Comparison of ENCODE assay signal across 8 cellular contexts in genomic region chr7:6637544-6638229, GRCh38. TPM values are rescaled to one million over a fixed set of nuclear protein-coding genes. Genes with fewer than 3 reads are reported as not detected.
DNase-seq lines count a peak whose midpoint lies in the region; ATAC-seq and TF ChIP-seq lines count a peak whose summit lies in the region.

No MANE protein-coding gene starts in this region.

- H3K27ac ChIP-seq in neural progenitor cell = no peak overlapping the region
- H3K27ac ChIP-seq in thyroid gland = peak overlapping the region in 2 of 3 donors; percentile 51 to 57

- peaks cover 8% of the 10 kb centered on the region for H3K4me1 ChIP-seq in neural progenitor cell
- H3K4me1 ChIP-seq in thyroid gland = peaks cover 20 to 35% of the 10 kb centered on the region in 2 donors

- peak; percentile 51 for DNase-seq in NCI-H748 (lab: John Stamatoyannopoulos, UW; ENCODE audit: unreplicated experiment)
- no peak for DNase-seq in NCI-H748 treated with DMSO at 0.1 percent for 48 hours (lab: John Stamatoyannopoulos, UW)
- DNase-seq in NCI-H1092 (lab: John Stamatoyannopoulos, UW) = peak; percentile 18
- peak; percentile 30 to 43 for DNase-seq in activated CD8-positive, alpha-beta memory T cell treated with anti-CD3 and anti-CD28 coated beads for 4 hours (ENCODE audit: low read depth in 2 of 2)
- peak; percentile 71 to 72 for DNase-seq in erythroblast (lab: John Stamatoyannopoulos, UW)
- peak; percentile 66 for DNase-seq in neural progenitor cell (ENCODE audit: low spot score)
- DNase-seq in thyroid gland = peak; percentile 30 to 36

- no peak overlapping the region for H3K27ac Mint-ChIP-seq in neural progenitor cell

- H3K27me3 Mint-ChIP-seq in neural progenitor cell (ENCODE audit: insufficient read depth, low read depth) = peaks cover 6% of the 10 kb centered on the region

- H3K79me2 ChIP-seq in neural progenitor cell (ENCODE audit: low read depth) = peaks cover 16% of the 10 kb centered on the region

- no peak overlapping the region for H3K9ac ChIP-seq in neural progenitor cell

- H3K36me3 Mint-ChIP-seq in neural progenitor cell = peaks cover 19% of the 10 kb centered on the region

- H3K27me3 ChIP-seq in neural progenitor cell (no peaks in the 10 kb centered on the region), thyroid gland (no peaks in the 10 kb centered on the region)

- no peak overlapping the region for H2AFZ ChIP-seq in neural progenitor cell (replicated peaks)

- peaks cover 12% of the 10 kb centered on the region for H3F3A ChIP-seq in neural progenitor cell (ENCODE audit: low read depth)

- H3K9me3 ChIP-seq in neural progenitor cell (ENCODE audit: low read depth) (no peaks in the 10 kb centered on the region), thyroid gland (no peaks in the 10 kb centered on the region)

- intact Hi-C loops in thyroid gland (cut with DNase I) = loop anchor here (5.0 kb wide), 1 partner anchor 40 kb away; no protein-coding TSS in a partner anchor

- H3K4me3 ChIP-seq in neural progenitor cell = peak overlapping the region; percentile 87
- H3K4me3 ChIP-seq in thyroid gland (replicated peaks in 1 of 3) = peak overlapping the region; percentile 42 to 85 (median 75)

- WGBS in thyroid gland, 2 donors = 3% methylated on average over 4 to 18 of the region's 60 CpGs

- TF ChIP-seq CTCF in neural progenitor cell (IDR thresholded peaks at IDR 0.05) (peak; percentile 43), thyroid gland (IDR thresholded peaks at IDR 0.05) (peak in 3 of 6 experiments; percentile 5 to 14 (median 9))

- H4K20me1 ChIP-seq in neural progenitor cell (ENCODE audit: low read depth) = peaks cover 10% of the 10 kb centered on the region

- no peak for TF ChIP-seq POLR2A in erythroblast (IDR thresholded peaks at IDR 0.05; ENCODE audit: low read length)
- no peak for TF ChIP-seq POLR2A in thyroid gland (IDR thresholded peaks at IDR 0.05)

- peak overlapping the region; percentile 92 for H3K4me2 ChIP-seq in neural progenitor cell

- H3K36me3 ChIP-seq in neural progenitor cell (no peaks in the 10 kb centered on the region), thyroid gland (no peaks in the 10 kb centered on the region)

- no peaks in the 10 kb centered on the region for H3K9me3 Mint-ChIP-seq in neural progenitor cell

- H3K4me3 Mint-ChIP-seq in neural progenitor cell = peak overlapping the region; percentile 89

- H3K4me1 Mint-ChIP-seq in neural progenitor cell = peaks cover 19% of the 10 kb centered on the region

- peak; percentile 79 for ATAC-seq in HG02610 (IDR thresholded peaks at IDR 0.05; ENCODE audit: unreplicated experiment)

RNA-seq across cellular contexts. Expression of gene ZNF316, which starts 0.6 kb away (rescaled TPM):
- total RNA-seq in neural progenitor cell (ENCODE audit: low replicate concordance) = 2.2 and 21.6 TPM in 2 replicates
- 10 to 100 TPM; 40.6 to 63.7 (median 49.5) TPM for total RNA-seq in thyroid gland

RNA-seq across cellular contexts. Expression of gene ZNF853, which starts 22.3 kb away (rescaled TPM):
- total RNA-seq in neural progenitor cell (ENCODE audit: low replicate concordance) = 6.2 and 8.2 TPM in 2 replicates
- 10 to 100 TPM; 17.2 to 27.4 (median 22.1) TPM for total RNA-seq in thyroid gland

RNA-seq across cellular contexts. Expression of gene INTS15, which starts 47.9 kb away (rescaled TPM):
- 13.7 and 24.1 TPM in 2 replicates for total RNA-seq in neural progenitor cell (ENCODE audit: low replicate concordance)
- 10 to 100 TPM; 22.7 to 42.9 (median 31.9) TPM for total RNA-seq in thyroid gland
